8 cellular contexts compared by ENCODE assay signal in the genomic region with DNA sequence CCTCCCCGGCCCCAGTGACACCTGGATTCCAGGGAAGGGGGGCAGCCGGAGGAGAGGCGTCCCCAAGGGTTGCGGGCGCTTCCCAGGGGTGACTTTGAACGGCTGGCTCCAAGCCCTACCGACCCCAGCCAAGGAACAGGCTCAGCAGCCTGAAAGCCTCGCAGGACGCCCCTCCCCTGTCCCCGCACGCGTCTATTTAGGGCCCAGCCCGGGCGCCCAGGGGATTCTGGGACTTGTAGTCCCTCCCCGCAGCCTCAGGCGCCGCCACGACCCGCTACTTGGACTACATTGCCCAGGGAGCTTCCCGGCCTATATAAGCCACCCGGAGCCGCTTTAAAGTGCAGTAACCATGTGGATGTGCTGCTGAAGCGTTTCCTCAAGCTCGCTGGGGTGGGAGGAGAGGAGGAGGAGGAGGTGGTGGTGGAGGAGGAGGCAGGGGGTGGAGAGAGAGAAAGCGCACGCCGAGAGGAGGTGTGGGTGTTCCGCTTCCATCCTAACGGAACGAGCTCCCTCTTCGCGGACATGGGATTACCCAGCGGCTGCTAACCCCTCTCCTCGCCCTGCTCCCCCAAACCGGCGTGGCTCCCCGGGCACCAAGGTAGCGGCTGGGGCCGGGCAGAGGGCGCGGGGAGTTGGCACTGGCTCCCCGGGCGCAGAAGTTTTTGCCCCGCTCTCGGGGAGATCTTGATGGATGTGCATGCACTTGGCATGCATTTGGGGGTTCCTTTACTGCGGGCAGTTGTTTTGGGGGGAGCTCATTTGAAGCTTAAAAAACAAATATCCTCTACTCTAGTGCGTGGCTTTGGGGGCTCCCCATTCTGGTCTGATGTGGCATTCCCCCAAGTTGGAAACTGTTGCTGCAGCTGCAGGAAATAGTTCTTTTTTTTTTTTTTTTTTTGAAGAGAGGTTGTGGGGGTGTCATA. TPM values are rescaled to one million over a fixed set of nuclear protein-coding genes. Genes with fewer than 3 reads are reported as not detected.
A peak's percentile ranks its signal among the peaks of the same experiment; 100 is the strongest.
DNase-seq lines count a peak whose midpoint lies in the region; ATAC-seq and TF ChIP-seq lines count a peak whose summit lies in the region.

ITPR1 (plus strand) TSS at position 341 of the 923 bp plus-strand sequence. CDS start 23,144 bp downstream, outside the sequence.

- H3K27me3 Mint-ChIP-seq in WTC11 (ENCODE audit: low read depth) = peaks cover 30% of the 10 kb centered on the region
- peaks cover 2 to 10% (median 3%) of the 10 kb centered on the region in 3 donors for H3K27me3 Mint-ChIP-seq in immature natural killer cell (ENCODE audit: low read depth in 3 of 3)

- H3K27ac ChIP-seq in AG04450 (ENCODE audit: low read depth, low read length) = peak within 1 kb of the TSS; percentile 11
- peak within 1 kb of the TSS; percentile 77 for H3K27ac ChIP-seq in caudate nucleus (ENCODE audit: low read depth, low read length)
- peak within 1 kb of the TSS; percentile 73 to 89 (median 82) for H3K27ac ChIP-seq in spleen

- TF ChIP-seq CTCF in AG04450 (IDR thresholded peaks at IDR 0.05; ENCODE audit: low read depth, low read length) = no peak
- no peak for TF ChIP-seq CTCF in WTC11 (IDR thresholded peaks at IDR 0.05)
- TF ChIP-seq CTCF in spleen (IDR thresholded peaks at IDR 0.05 in 8 of 11, conservative IDR thresholded peaks at IDR 0.05 in 3 of 11) = peak in 3 of 11 experiments; percentile 10 to 15 (median 11)

- POLR2A ChIA-PET in AG04450 (lab: Yijun Ruan, JAX) (interaction anchor here (0.6 to 3.3 kb wide), 41 partner anchors 11 to 1326 kb away, joined by 3 to 38 read pairs (median 5); partner anchors contain the start of gene SUMF1), WTC11 (lab: Charles Lee) (interaction anchor here (0.6 to 3.3 kb wide), 19 partner anchors 8 to 567 kb away, joined by 3 to 31 read pairs (median 3); partner anchors contain the start of gene SUMF1)

- H3K9me3 Mint-ChIP-seq in WTC11 (no peaks in the 10 kb centered on the region), immature natural killer cell (no peaks in the 10 kb centered on the region)

- peak; percentile 96 for ATAC-seq in GM18909 (IDR thresholded peaks at IDR 0.05; ENCODE audit: poor library complexity, unreplicated experiment)
- ATAC-seq in HG03175 (IDR thresholded peaks at IDR 0.05; ENCODE audit: unreplicated experiment) = peak; percentile 95
- peak; percentile 90 for ATAC-seq in WTC11

- H3K4me3 ChIP-seq in AG04450 (ENCODE audit: low read depth, low read length) (peak within 1 kb of the TSS; percentile 83), spleen (peak within 1 kb of the TSS; percentile 86 to 98 (median 96))

- intact Hi-C loops in spleen (cut with DNase I; ENCODE audit: low total_unique reads) = no loop called here

- WGBS in spleen, 5 donors = 0 to 1% (median 0%) methylated on average over 33 to 47 of the region's 47 CpGs

- H3K4me1 ChIP-seq in spleen = peaks cover 11 to 57% (median 42%) of the 10 kb centered on the region in 6 donors

- H3K27ac Mint-ChIP-seq in WTC11 (peak within 1 kb of the TSS; percentile 96), immature natural killer cell (peak within 1 kb of the TSS; percentile 83 to 93 (median 84))

- CTCF ChIA-PET in AG04450 (lab: Charles Lee) = interaction anchor here (0.7 to 5.8 kb wide), 9 partner anchors 15 to 179 kb away, joined by 3 to 43 read pairs (median 4); no protein-coding TSS in a partner anchor
- CTCF ChIA-PET in WTC11 (lab: Charles Lee) = interaction anchor here (0.5 to 2.6 kb wide), 13 partner anchors 11 to 533 kb away, joined by 3 to 25 read pairs (median 5); partner anchors contain the start of gene SUMF1

- H3K27me3 ChIP-seq in AG04450 (ENCODE audit: control insufficient read depth, insufficient read depth, low read length) = peaks cover 9% of the 10 kb centered on the region
- no peaks in the 10 kb centered on the region for H3K27me3 ChIP-seq in spleen (replicated peaks in 1 of 7)

- peaks cover 0 to 10% (median under 1%) of the 10 kb centered on the region in 6 donors for H3K36me3 ChIP-seq in spleen

- H3K4me3 Mint-ChIP-seq in WTC11 = peak within 1 kb of the TSS; percentile 84
- peak within 1 kb of the TSS; percentile 96 to 99 (median 98) for H3K4me3 Mint-ChIP-seq in immature natural killer cell

- TF ChIP-seq POLR2A in spleen (IDR thresholded peaks at IDR 0.05) = peak; percentile 97 to 100 (median 100)

- no peaks in the 10 kb centered on the region for H3K36me3 Mint-ChIP-seq in WTC11
- peaks cover 0 to 15% (median 8%) of the 10 kb centered on the region in 3 donors for H3K36me3 Mint-ChIP-seq in immature natural killer cell

- DNase-seq in AG04450 (ENCODE audit: low read depth, low spot score) (peak; percentile 99), NCI-H226 (peak; percentile 96), WTC11 (ENCODE audit: low spot score) (peak; percentile 99), caudate nucleus (lab: John Stamatoyannopoulos, UW) (peak; percentile 63 to 99 (median 95)), immature natural killer cell (peak; percentile 95 to 97 (median 96)), spleen (peak; percentile 99)

- H3K4me1 Mint-ChIP-seq in WTC11 (peaks cover 20% of the 10 kb centered on the region), immature natural killer cell (peaks cover 40 to 43% of the 10 kb centered on the region in 2 donors)

- H3K9me3 ChIP-seq in AG04450 (ENCODE audit: control insufficient read depth, insufficient read depth, low read length) = no peaks in the 10 kb centered on the region; the same call in 1 of the 2 replicates
- no peaks in the 10 kb centered on the region for H3K9me3 ChIP-seq in spleen

TF ChIP-seq in WTC11, 78 proteins besides CTCF, POLR2A, EP300 and RAD21 (continues in another document):
- TF ChIP-seq ZNF232 (CRISPR knock-in tag; IDR thresholded peaks at IDR 0.05) = no peak
- TF ChIP-seq, protein P1, sequence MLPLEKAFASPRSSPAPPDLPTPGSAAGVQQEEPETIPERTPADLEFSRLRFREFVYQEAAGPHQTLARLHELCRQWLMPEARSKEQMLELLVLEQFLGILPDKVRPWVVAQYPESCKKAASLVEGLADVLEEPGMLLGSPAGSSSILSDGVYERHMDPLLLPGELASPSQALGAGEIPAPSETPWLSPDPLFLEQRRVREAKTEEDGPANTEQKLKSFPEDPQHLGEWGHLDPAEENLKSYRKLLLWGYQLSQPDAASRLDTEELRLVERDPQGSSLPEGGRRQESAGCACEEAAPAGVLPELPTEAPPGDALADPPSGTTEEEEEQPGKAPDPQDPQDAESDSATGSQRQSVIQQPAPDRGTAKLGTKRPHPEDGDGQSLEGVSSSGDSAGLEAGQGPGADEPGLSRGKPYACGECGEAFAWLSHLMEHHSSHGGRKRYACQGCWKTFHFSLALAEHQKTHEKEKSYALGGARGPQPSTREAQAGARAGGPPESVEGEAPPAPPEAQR (CRISPR knock-in tag; IDR thresholded peaks at IDR 0.05) = no peak
- TF ChIP-seq, protein P2, sequence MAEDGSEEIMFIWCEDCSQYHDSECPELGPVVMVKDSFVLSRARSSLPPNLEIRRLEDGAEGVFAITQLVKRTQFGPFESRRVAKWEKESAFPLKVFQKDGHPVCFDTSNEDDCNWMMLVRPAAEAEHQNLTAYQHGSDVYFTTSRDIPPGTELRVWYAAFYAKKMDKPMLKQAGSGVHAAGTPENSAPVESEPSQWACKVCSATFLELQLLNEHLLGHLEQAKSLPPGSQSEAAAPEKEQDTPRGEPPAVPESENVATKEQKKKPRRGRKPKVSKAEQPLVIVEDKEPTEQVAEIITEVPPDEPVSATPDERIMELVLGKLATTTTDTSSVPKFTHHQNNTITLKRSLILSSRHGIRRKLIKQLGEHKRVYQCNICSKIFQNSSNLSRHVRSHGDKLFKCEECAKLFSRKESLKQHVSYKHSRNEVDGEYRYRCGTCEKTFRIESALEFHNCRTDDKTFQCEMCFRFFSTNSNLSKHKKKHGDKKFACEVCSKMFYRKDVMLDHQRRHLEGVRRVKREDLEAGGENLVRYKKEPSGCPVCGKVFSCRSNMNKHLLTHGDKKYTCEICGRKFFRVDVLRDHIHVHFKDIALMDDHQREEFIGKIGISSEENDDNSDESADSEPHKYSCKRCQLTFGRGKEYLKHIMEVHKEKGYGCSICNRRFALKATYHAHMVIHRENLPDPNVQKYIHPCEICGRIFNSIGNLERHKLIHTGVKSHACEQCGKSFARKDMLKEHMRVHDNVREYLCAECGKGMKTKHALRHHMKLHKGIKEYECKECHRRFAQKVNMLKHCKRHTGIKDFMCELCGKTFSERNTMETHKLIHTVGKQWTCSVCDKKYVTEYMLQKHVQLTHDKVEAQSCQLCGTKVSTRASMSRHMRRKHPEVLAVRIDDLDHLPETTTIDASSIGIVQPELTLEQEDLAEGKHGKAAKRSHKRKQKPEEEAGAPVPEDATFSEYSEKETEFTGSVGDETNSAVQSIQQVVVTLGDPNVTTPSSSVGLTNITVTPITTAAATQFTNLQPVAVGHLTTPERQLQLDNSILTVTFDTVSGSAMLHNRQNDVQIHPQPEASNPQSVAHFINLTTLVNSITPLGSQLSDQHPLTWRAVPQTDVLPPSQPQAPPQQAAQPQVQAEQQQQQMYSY (CRISPR knock-in tag; IDR thresholded peaks at IDR 0.05) = no peak
- TF ChIP-seq, protein P3, sequence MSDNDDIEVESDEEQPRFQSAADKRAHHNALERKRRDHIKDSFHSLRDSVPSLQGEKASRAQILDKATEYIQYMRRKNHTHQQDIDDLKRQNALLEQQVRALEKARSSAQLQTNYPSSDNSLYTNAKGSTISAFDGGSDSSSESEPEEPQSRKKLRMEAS (CRISPR knock-in tag; IDR thresholded peaks at IDR 0.05) = peak; percentile 74; the same call in 1 of the 2 replicates
- TF ChIP-seq TEAD4 (CRISPR knock-in tag; IDR thresholded peaks at IDR 0.05) = no peak
- no peak for TF ChIP-seq CREB1 (CRISPR knock-in tag; IDR thresholded peaks at IDR 0.05)
- peak; percentile 56; the same call in 1 of the 2 replicates for TF ChIP-seq ZMAT4 (CRISPR knock-in tag; IDR thresholded peaks at IDR 0.05)

RNA-seq across cellular contexts. Expression of gene ITPR1, which starts in this region (rescaled TPM):
- polyA plus RNA-seq in AG04450 (2011; rRNA removed) (6.7 and 7.4 TPM in 2 replicates), immature natural killer cell (10 to 100 TPM in 1 of 3 donors, 1 to 10 TPM in 2; 3.0 to 14.7 (median 7.6) TPM), spleen (10 to 100 TPM; 17.5 to 20.0 (median 19.7) TPM)
- polyA minus RNA-seq in AG04450 (2011; rRNA and poly(A)+ RNA removed) = 22.5 and 25.4 TPM in 2 replicates
- total RNA-seq in WTC11 (2021) (10.3 to 11.8 TPM (median 11.6 TPM) in 3 replicates), spleen (100 to 1,000 TPM; 109 to 194 (median 131) TPM)

Comparison
In these comparisons a context has a peak if more than half of its experiments do, and no peak if none do; other contexts are left out.
1. Peak in every context shown above with its lines: DNase-seq, ATAC-seq, H3K4me3 ChIP-seq and H3K27ac ChIP-seq.
2. H3K27ac ChIP-seq: peak in every context shown above with its lines; median percentile 82 in spleen; 77 in caudate nucleus; 11 in AG04450.